In the genomic region with DNA sequence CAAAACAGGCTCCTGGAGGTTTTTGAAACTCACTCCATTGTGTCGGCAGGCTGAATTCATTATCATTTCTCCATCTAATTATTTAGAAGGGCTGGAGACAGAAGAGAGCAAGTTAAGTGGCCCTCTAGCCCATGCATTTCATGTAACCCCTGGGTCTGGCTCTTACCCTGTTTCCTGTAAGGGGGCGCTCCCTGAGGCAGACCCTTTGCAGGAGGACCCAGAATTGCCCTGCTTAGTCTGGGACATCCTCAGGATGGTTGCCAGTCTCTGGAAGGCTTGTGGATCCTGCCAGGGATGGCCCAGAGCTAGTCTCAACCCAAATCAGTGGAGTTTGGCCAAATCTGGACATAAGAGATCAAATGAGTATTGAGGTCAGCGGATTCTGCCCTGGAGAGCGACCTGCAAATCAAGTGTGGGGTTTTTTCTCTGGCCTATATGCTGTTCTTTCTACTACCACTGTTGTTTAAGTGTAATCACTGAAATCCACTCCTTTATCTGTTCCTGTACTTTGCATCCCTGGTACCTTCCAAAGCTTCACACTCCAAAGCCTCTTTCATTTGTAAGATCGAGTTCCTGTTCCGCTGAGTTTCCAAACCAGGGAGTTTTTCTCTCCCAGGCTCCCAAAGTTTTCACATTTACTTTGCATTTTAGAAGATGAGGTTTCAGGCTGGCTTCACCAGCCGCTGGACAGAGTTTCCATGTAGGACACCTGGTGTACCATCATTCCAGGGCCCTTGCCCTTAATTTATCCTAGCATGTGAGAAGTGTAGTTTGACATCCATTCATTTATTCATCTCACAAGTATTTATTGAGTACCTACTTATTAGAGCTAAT, we compare ENCODE assay signal across 1 cellular context.
TF ChIP-seq lines count a peak whose summit lies in the region.

No MANE protein-coding gene starts in this region.

TF ChIP-seq in GM12878, 131 proteins besides CTCF, POLR2A, EP300 and RAD21:
- no peak for TF ChIP-seq YBX1 (IDR thresholded peaks at IDR 0.05)
- TF ChIP-seq ZNF217 (IDR thresholded peaks at IDR 0.05) = no peak
- 0 out of 2 replicates have a peak, but pooled peaks have one; percentile 52 for TF ChIP-seq PML (IDR thresholded peaks at IDR 0.05; ENCODE audit: low read length)
